In the genomic region with DNA sequence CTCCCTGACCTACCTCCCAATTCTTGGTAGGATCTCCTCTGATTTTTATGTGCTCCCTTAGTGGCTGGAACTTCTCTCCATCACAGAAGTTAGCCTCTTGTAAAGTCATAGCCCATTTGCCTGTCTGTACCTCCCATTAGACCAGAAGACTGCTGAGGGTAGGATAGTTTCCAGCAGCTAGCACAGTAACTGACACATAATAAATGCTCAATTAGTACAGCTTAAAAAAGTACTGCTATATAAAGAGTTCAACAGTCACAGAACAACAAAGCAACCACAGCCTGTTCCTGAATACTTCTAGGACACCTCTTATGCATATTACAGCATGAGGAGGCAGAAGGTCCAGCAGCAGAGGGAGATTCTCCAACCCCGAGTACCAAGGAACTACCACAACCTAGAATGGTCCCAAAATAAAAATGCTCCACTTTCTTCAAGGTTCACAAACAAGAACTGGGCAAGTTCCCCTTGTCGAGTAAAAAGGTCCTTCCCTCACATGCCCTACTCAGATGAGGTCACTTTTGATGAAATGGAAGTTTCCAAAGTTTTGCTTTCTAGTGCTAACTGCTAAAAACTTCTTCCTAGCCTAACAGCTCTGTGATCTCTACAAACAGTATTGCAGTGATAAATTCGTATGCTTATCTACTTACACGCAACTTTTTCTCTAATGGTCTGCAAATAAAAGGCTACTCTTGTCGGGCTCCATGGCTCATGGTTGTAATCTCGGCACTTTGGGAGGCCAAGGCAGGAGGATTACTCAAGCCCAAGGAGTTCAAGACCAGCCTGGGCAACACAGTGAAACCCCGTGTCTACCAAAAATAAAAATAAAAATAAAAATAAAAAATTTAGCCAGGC, we compare ENCODE assay signal across 1 cellular context.
TF ChIP-seq lines count a peak whose summit lies in the region.

No MANE protein-coding gene starts in this region.

TF ChIP-seq in IMR-90, 13 proteins besides CTCF, POLR2A, EP300 and RAD21:
- no peak for TF ChIP-seq CEBPB (IDR thresholded peaks at IDR 0.05; ENCODE audit: low read depth, low read length)
- TF ChIP-seq SMC3 (IDR thresholded peaks at IDR 0.05; ENCODE audit: low read depth, low read length) = no peak
- TF ChIP-seq FOS (IDR thresholded peaks at IDR 0.05; ENCODE audit: low read depth, low read length) = no peak
- TF ChIP-seq NFE2L2 (IDR thresholded peaks at IDR 0.05; ENCODE audit: low read depth, low read length) = no peak
- no peak for TF ChIP-seq BHLHE40 (IDR thresholded peaks at IDR 0.05; ENCODE audit: low read depth, low read length)
- TF ChIP-seq, protein P1, sequence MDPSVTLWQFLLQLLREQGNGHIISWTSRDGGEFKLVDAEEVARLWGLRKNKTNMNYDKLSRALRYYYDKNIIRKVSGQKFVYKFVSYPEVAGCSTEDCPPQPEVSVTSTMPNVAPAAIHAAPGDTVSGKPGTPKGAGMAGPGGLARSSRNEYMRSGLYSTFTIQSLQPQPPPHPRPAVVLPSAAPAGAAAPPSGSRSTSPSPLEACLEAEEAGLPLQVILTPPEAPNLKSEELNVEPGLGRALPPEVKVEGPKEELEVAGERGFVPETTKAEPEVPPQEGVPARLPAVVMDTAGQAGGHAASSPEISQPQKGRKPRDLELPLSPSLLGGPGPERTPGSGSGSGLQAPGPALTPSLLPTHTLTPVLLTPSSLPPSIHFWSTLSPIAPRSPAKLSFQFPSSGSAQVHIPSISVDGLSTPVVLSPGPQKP (IDR thresholded peaks at IDR 0.05; ENCODE audit: borderline replicate concordance, low read depth, low read length) = no peak
- no peak for TF ChIP-seq CHD1 (IDR thresholded peaks at IDR 0.05; ENCODE audit: low read depth, low read length)
- no peak for TF ChIP-seq MAFK (IDR thresholded peaks at IDR 0.05; ENCODE audit: low read depth, low read length)
- TF ChIP-seq, protein P2, sequence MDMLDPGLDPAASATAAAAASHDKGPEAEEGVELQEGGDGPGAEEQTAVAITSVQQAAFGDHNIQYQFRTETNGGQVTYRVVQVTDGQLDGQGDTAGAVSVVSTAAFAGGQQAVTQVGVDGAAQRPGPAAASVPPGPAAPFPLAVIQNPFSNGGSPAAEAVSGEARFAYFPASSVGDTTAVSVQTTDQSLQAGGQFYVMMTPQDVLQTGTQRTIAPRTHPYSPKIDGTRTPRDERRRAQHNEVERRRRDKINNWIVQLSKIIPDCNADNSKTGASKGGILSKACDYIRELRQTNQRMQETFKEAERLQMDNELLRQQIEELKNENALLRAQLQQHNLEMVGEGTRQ (IDR thresholded peaks at IDR 0.05; ENCODE audit: low read depth, low read length) = no peak
- TF ChIP-seq RFX5 (IDR thresholded peaks at IDR 0.05; ENCODE audit: low read depth, low read length) = no peak
- TF ChIP-seq RCOR1 (IDR thresholded peaks at IDR 0.05; ENCODE audit: insufficient replicate concordance, low read length) = no peak
- TF ChIP-seq MAZ (IDR thresholded peaks at IDR 0.05; ENCODE audit: borderline replicate concordance, low read depth, low read length) = no peak
- no peak for TF ChIP-seq MXI1 (IDR thresholded peaks at IDR 0.05; ENCODE audit: borderline replicate concordance, low read depth, low read length)
TF ChIP-seq in IMR-90: peak in this region for 0.
